ENCODE assay signal across 14 cellular contexts in the genomic region with DNA sequence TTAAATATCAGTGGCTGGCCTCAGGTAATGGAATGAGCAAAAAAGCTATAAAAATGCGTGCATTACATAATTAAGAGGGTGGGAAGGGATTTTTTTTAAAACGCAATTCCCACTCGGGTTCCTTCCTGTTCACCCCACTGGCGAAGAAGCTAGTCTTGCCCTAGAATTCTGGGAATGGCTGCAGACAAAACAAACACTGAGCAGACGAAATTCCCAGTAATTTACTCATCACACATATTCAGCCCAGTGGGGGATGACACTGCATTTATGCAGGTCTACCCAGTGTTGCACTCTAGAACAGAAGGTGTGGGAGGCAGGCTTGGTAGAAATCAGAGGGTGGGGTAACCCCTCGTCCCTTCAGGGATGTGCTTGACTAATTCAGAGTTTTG.
DNase-seq lines count a peak whose midpoint lies in the region; ATAC-seq and TF ChIP-seq lines count a peak whose summit lies in the region.
"Had no signal": no experiment of that assay in that cellular context is flagged by ENCODE, and none has a peak within 500 bp of the region (broad histone marks: within the 10 kb centered on the region; RNA-seq: fewer than 3 reads in every experiment).

No MANE protein-coding gene starts in this region.

- peaks cover 21% of the 10 kb centered on the region for H3K4me1 ChIP-seq in PC-9 (replicated peaks; ENCODE audit: insufficient read depth)
- H3K4me1 ChIP-seq in skeletal muscle satellite cell (ENCODE audit: control insufficient read depth, insufficient read depth, low read length), result peaks cover 20% of the 10 kb centered on the region
- H3K4me1 ChIP-seq: transverse colon had no signal

- H3K79me2 ChIP-seq in PC-9 (ENCODE audit: low read depth), result no peaks in the 10 kb centered on the region

- H3K9ac ChIP-seq in skeletal muscle satellite cell (ENCODE audit: low read depth, low read length), result peak overlapping the region; percentile 38

- H3K27ac ChIP-seq in PC-9 (peak overlapping the region; percentile 42), WERI-Rb-1 (no peak overlapping the region)
- H3K27ac ChIP-seq: transverse colon had no signal

- H3K27me3 Mint-ChIP-seq in activated T-cell treated with anti-CD3 and anti-CD28 coated beads, Interleukin-2, amount 50 U/mL, for 4 hours (ENCODE audit: low read depth), result no peaks in the 10 kb centered on the region
- H3K27me3 Mint-ChIP-seq: CD8-positive, alpha-beta memory T cell had no signal

- no TSS peak for BruUV-seq in PC-9 (replicated peaks; lab: Mats Ljungman, UMichigan)

- H3K4me2 ChIP-seq in PC-9 (peak overlapping the region; percentile 68), skeletal muscle satellite cell (ENCODE audit: low read length) (peak overlapping the region; percentile 72)

- H3K4me1 Mint-ChIP-seq in activated T-cell treated with anti-CD3 and anti-CD28 coated beads, Interleukin-2, amount 50 U/mL, for 4 hours (ENCODE audit: low read depth), result no peaks in the 10 kb centered on the region
- H3K4me1 Mint-ChIP-seq: CD8-positive, alpha-beta memory T cell had no signal

- no peaks in the 10 kb centered on the region for H3K9me3 ChIP-seq in PC-9 (ENCODE audit: insufficient read depth, low read depth)
- H3K9me3 ChIP-seq in skeletal muscle satellite cell (replicated peaks; ENCODE audit: low read length), result peaks cover 5% of the 10 kb centered on the region
- no peaks in the 10 kb centered on the region for H3K9me3 ChIP-seq in WERI-Rb-1 (ENCODE audit: severe bottlenecking)
- H3K9me3 ChIP-seq: transverse colon had no signal

- H3K36me3 ChIP-seq in PC-9 (ENCODE audit: low read depth), result no peaks in the 10 kb centered on the region
- H3K36me3 ChIP-seq in skeletal muscle satellite cell (ENCODE audit: insufficient read depth, low read length), result no peaks in the 10 kb centered on the region
- H3K36me3 ChIP-seq in WERI-Rb-1, result no peaks in the 10 kb centered on the region
- H3K36me3 ChIP-seq: transverse colon had no signal

- peaks cover 43% of the 10 kb centered on the region for H3K9me3 Mint-ChIP-seq in activated T-cell treated with anti-CD3 and anti-CD28 coated beads, Interleukin-2, amount 50 U/mL, for 4 hours

- H3F3A ChIP-seq in PC-9 (ENCODE audit: insufficient read depth, low read depth), result peaks cover 14% of the 10 kb centered on the region; the same call in 1 of the 2 replicates

- POLR2A ChIA-PET in PC-9 (lab: Charles Lee; ENCODE audit: unreplicated experiment), result interaction anchor here (0.6 kb wide), 1 partner anchor 40 kb away, joined by 6 read pairs; no protein-coding TSS in a partner anchor

- intact Hi-C loops in PC-9 (cut with micrococcal nuclease; ENCODE audit: unreplicated experiment), result no loop called here

- H3K4me3 ChIP-seq in PC-9 (peak overlapping the region; percentile 40; the same call in 1 of the 2 replicates), skeletal muscle satellite cell (ENCODE audit: low read length) (peak overlapping the region; percentile 54), WERI-Rb-1 (ENCODE audit: low read depth, low read length) (no peak overlapping the region)
- H3K4me3 ChIP-seq: transverse colon had no signal

- H3K4me3 Mint-ChIP-seq in activated T-cell treated with anti-CD3 and anti-CD28 coated beads, Interleukin-2, amount 50 U/mL, for 4 hours, result no peak overlapping the region
- H3K4me3 Mint-ChIP-seq: CD8-positive, alpha-beta memory T cell had no signal

- ATAC-seq in activated T-cell treated with anti-CD3 and anti-CD28 coated beads, Interleukin-2, amount 50 U/mL, for 4 hours, result no peak
- no peak for ATAC-seq in HG02610 (IDR thresholded peaks at IDR 0.05; ENCODE audit: unreplicated experiment)

- no peaks in the 10 kb centered on the region for H3K27me3 ChIP-seq in PC-9 (ENCODE audit: insufficient read depth, low read depth)
- no peaks in the 10 kb centered on the region for H3K27me3 ChIP-seq in skeletal muscle satellite cell (ENCODE audit: control insufficient read depth, insufficient read depth, low read length)
- H3K27me3 ChIP-seq in WERI-Rb-1 (ENCODE audit: insufficient read depth, low read depth, severe bottlenecking), result no peaks in the 10 kb centered on the region
- H3K27me3 ChIP-seq: transverse colon had no signal

- DNase-seq in ELF-1 (ENCODE audit: low read depth, low spot score) (peak; percentile 49), PC-9 (peak in 1 of 2 experiments; percentile 37), fibroblast of peridontal ligament (ENCODE audit: extremely low read depth) (peak; percentile 78), WERI-Rb-1 (no peak)
- no peak for DNase-seq in activated T-cell treated with anti-CD3 and anti-CD28 coated beads, Interleukin-2, amount 50 U/mL, for 4 hours
- DNase-seq: activated CD8-positive, alpha-beta memory T cell treated with anti-CD3 and anti-CD28 coated beads for 24 hours; activated effector memory CD4-positive, alpha-beta T cell treated with anti-CD3 and anti-CD28 coated beads, Interleukin-2, amount 50 U/mL, for 16 hours; CD8-positive, alpha-beta memory T cell; effector CD4-positive, alpha-beta T cell; kidney; MM.1S; transverse colon had no signal

- H4K20me1 ChIP-seq in PC-9 (ENCODE audit: insufficient read depth), result no peaks in the 10 kb centered on the region

- TF ChIP-seq CTCF in PC-9 (conservative IDR thresholded peaks at IDR 0.05), result no peak
- TF ChIP-seq CTCF in WERI-Rb-1 (IDR thresholded peaks at IDR 0.05; ENCODE audit: low read depth, low read length), result no peak

- peak overlapping the region; percentile 49; the same call in 1 of the 2 replicates for H2AFZ ChIP-seq in PC-9

- no peaks in the 10 kb centered on the region for H3K9me2 ChIP-seq in PC-9 (ENCODE audit: insufficient read depth)

- CTCF ChIA-PET in PC-9 (lab: Charles Lee), result no interaction called here

- H3K36me3 Mint-ChIP-seq in activated T-cell treated with anti-CD3 and anti-CD28 coated beads, Interleukin-2, amount 50 U/mL, for 4 hours (ENCODE audit: insufficient read depth), result peaks cover 20% of the 10 kb centered on the region

Comparison
In these comparisons a context has a peak if more than half of its experiments do, and no peak if none do; other contexts are left out.
1. DNase-seq: peak in ELF-1 (single experiment) and fibroblast of peridontal ligament (single experiment); none in WERI-Rb-1 (single experiment) and activated T-cell treated with anti-CD3 and anti-CD28 coated beads, Interleukin-2, amount 50 U/mL, for 4 hours (single experiment).